ENCODE assay signal across 1 cellular context in the genomic region with DNA sequence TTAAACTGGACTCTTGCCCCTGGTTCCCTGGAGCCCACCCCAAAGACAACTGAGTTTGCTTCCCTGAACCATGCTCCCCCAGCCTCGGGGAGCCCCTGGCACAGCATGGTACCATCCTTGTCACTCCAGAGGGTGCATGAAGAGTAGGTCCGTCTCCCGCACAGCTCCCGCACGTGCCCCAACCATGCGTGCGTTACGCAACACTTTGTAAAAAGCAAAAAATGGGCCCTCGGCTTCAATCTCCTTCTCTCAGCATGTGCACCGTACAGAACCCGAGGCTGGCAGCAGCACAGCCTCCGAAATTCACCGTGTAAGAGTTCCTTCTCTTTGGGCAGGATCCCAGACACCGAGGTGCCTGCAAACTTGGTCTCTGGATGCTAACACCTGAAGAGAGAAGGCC.
A peak's percentile ranks its signal among the peaks of the same experiment; 100 is the strongest.
TF ChIP-seq lines count a peak whose summit lies in the region.

No MANE protein-coding gene starts in this region.

TF ChIP-seq in H1, 55 proteins besides CTCF, POLR2A, EP300 and RAD21:
- TF ChIP-seq POU5F1 (IDR thresholded peaks at IDR 0.05; ENCODE audit: low read depth, low read length) (no peak), CEBPB (IDR thresholded peaks at IDR 0.05; ENCODE audit: low read depth, low read length) (peak; percentile 86), TAF7 (optimal IDR thresholded peaks at IDR 0.05; ENCODE audit: borderline replicate concordance, low read depth, low read length) (no peak), PHF8 (conservative IDR thresholded peaks at IDR 0.05; ENCODE audit: low read depth, low read length) (no peak)
